27 cellular contexts compared by ENCODE assay signal in genomic region chr2:124316133-124316532, GRCh38.
"Had no signal": no experiment of that assay in that cellular context is flagged by ENCODE, and none has a peak within 500 bp of the region (broad histone marks: within the 10 kb centered on the region; RNA-seq: fewer than 3 reads in every experiment).

No MANE protein-coding gene starts in this region.

- H3K4me3 Mint-ChIP-seq: nephron; neural progenitor cell; stimulated activated effector memory CD8-positive, alpha-beta T cell treated with anti-CD3 and anti-CD28 coated beads, Interleukin-12 subunit alpha, Interleukin-12 subunit beta, amount 100 ng/mL, for 72 hours; stimulated activated naive B cell treated with anti-CD40 and anti-IgM and Interleukin-4, amounts not matched to agents 10 μg/mL and 1 μg/mL and 100 μg/mL, for 72 hours; stimulated activated naive CD8-positive, alpha-beta T cell treated with anti-CD3 and anti-CD28 coated beads, Interleukin-15, Interleukin-2, amounts not matched to agents 100 ng/mL and 50 ng/mL, for 24 hours had no signal

- H3K4me3 ChIP-seq: neural progenitor cell, ovary, psoas muscle, right lobe of liver, sigmoid colon, stomach, thoracic aorta, thyroid gland, tibial nerve, upper lobe of left lung, vagina had no signal

- H3K36me3 ChIP-seq: neural progenitor cell, ovary, right lobe of liver, sigmoid colon, stomach, thoracic aorta, thyroid gland, tibial nerve, upper lobe of left lung, vagina had no signal

- H3K4me1 ChIP-seq: neural progenitor cell, parathyroid adenoma, psoas muscle, right lobe of liver, stomach, thyroid gland, tibial nerve, upper lobe of left lung, vagina had no signal

- H3K4me1 Mint-ChIP-seq: stimulated activated effector memory CD8-positive, alpha-beta T cell treated with anti-CD3 and anti-CD28 coated beads, Interleukin-12 subunit alpha, Interleukin-12 subunit beta, amount 100 ng/mL, for 72 hours; stimulated activated naive B cell treated with anti-CD40 and anti-IgM and Interleukin-4, amounts not matched to agents 10 μg/mL and 1 μg/mL and 100 μg/mL, for 72 hours had no signal

- H3K27ac Mint-ChIP-seq: nephron; neural progenitor cell; progenitor cell of endocrine pancreas; stimulated activated effector memory CD8-positive, alpha-beta T cell treated with anti-CD3 and anti-CD28 coated beads, Interleukin-12 subunit alpha, Interleukin-12 subunit beta, amount 100 ng/mL, for 72 hours; stimulated activated naive B cell treated with anti-CD40 and anti-IgM and Interleukin-4, amounts not matched to agents 10 μg/mL and 1 μg/mL and 100 μg/mL, for 72 hours; stimulated activated naive CD8-positive, alpha-beta T cell treated with anti-CD3 and anti-CD28 coated beads, Interleukin-15, Interleukin-2, amounts not matched to agents 100 ng/mL and 50 ng/mL, for 24 hours had no signal

- H2AFZ ChIP-seq: neural progenitor cell, parathyroid adenoma had no signal

- ATAC-seq: psoas muscle; right cardiac atrium; right lobe of liver; stimulated activated effector memory CD8-positive, alpha-beta T cell treated with anti-CD3 and anti-CD28 coated beads, Interleukin-12 subunit alpha, Interleukin-12 subunit beta, amount 100 ng/mL, for 72 hours; stimulated activated naive B cell treated with anti-CD40 and anti-IgM and Interleukin-4, amounts not matched to agents 10 μg/mL and 1 μg/mL and 100 μg/mL, for 72 hours had no signal

- H3K27ac ChIP-seq: neural progenitor cell, ovary, parathyroid adenoma, psoas muscle, right lobe of liver, stomach, thoracic aorta, thyroid gland, tibial nerve, upper lobe of left lung, vagina had no signal

- H3K79me2 ChIP-seq: parathyroid adenoma had no signal

- H3K9me3 ChIP-seq: ovary, psoas muscle, right lobe of liver, sigmoid colon, stomach, thoracic aorta, thyroid gland, tibial nerve, upper lobe of left lung, vagina had no signal

- H3K9me3 Mint-ChIP-seq: nephron had no signal

- DNase-seq: occipital lobe; ovary; posterior cingulate gyrus; psoas muscle; right cardiac atrium; right lobe of liver; sigmoid colon; small intestine; stimulated activated CD4-positive, alpha-beta T cell treated with anti-CD3 and anti-CD28 coated beads, Interleukin-15, amount 100 ng/mL, for 24 hours; stimulated activated CD4-positive, alpha-beta T cell treated with anti-CD3 and anti-CD28 coated beads, Interleukin-2, amount 100 ng/mL, for 24 hours; stimulated activated CD4-positive, alpha-beta T cell treated with anti-CD3 and anti-CD28 coated beads, Interleukin-2, amount 100 ng/mL, for 48 hours; stimulated activated CD4-positive, alpha-beta T cell treated with anti-CD3 and anti-CD28 coated beads, Interleukin-4, amount 100 ng/mL, for 24 hours; stimulated activated naive B cell treated with anti-CD40 and anti-IgM and Interleukin-4, amounts not matched to agents 10 μg/mL and 1 μg/mL and 100 μg/mL, for 72 hours; stimulated activated naive CD4-positive, alpha-beta T cell treated with Interleukin-2 at 50 U/mL for 16 hours; stomach; thyroid gland; trophoblast cell; upper lobe of left lung had no signal

- H3K4me2 ChIP-seq: neural progenitor cell had no signal

- H3K27me3 ChIP-seq: neural progenitor cell, ovary, right lobe of liver, sigmoid colon, stomach, thyroid gland, tibial nerve, upper lobe of left lung, vagina had no signal

- H3K27me3 Mint-ChIP-seq: progenitor cell of endocrine pancreas; stimulated activated naive B cell treated with anti-CD40 and anti-IgM and Interleukin-4, amounts not matched to agents 10 μg/mL and 1 μg/mL and 100 μg/mL, for 72 hours; stimulated activated naive CD8-positive, alpha-beta T cell treated with anti-CD3 and anti-CD28 coated beads, Interleukin-15, Interleukin-2, amounts not matched to agents 100 ng/mL and 50 ng/mL, for 24 hours had no signal

- H3K36me3 Mint-ChIP-seq: neural progenitor cell; stimulated activated effector memory CD8-positive, alpha-beta T cell treated with anti-CD3 and anti-CD28 coated beads, Interleukin-12 subunit alpha, Interleukin-12 subunit beta, amount 100 ng/mL, for 72 hours; stimulated activated naive B cell treated with anti-CD40 and anti-IgM and Interleukin-4, amounts not matched to agents 10 μg/mL and 1 μg/mL and 100 μg/mL, for 72 hours had no signal

- H3K9ac ChIP-seq: neural progenitor cell, parathyroid adenoma had no signal
